ENCODE assay signal across 8 cellular contexts in the genomic region with DNA sequence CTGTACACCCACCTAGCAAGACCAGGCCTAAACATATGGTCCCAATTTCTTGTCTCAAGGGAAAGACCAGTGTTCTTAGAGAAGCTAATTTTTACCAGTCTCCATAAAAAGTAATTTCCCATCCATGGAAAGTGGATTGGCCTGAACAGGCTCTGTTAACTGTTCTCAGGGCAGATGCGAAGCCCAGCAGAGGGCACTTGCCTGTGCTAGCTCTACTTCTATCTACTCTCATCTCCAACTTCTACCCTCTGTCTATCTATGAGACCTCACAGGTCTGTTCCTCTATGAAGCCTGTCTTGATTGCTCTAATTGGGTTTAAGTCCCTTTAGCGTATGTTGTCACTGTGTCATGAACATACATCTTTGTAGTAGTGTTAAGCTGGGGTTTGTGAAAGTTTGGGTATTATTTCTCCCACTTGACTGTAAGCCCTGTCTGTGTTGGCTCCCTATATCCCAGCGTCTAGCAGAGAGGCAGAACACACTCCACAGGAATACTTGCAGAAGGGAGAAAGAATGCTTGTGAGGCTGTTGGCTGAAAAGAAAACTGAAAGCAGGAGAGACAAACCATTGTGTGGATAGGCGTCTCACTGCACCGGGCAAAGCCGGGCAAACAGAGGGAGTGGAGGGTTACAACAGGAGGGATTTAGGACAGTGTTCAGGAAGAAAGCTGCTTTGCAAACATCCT.
A peak's percentile ranks its signal among the peaks of the same experiment; 100 is the strongest.
DNase-seq lines count a peak whose midpoint lies in the region; ATAC-seq and TF ChIP-seq lines count a peak whose summit lies in the region.

No MANE protein-coding gene starts in this region.

- POLR2A ChIA-PET in activated CD8-positive, alpha-beta T cell treated with anti-CD3 and anti-CD28 coated beads for 36 hours (lab: Charles Lee), result no interaction called here

- no peak for ATAC-seq in activated T-helper 17 cell treated with anti-CD3 and anti-CD28 coated beads, Interleukin-2, amount 50 U/mL, for 72 hours (replicated peaks)
- no peak for ATAC-seq in stimulated activated naive B cell treated with anti-CD40 and anti-IgM and Interleukin-4, amounts not matched to agents 10 μg/mL and 1 μg/mL and 100 μg/mL, for 72 hours (replicated peaks)
- ATAC-seq in activated CD8-positive, alpha-beta T cell treated with anti-CD3 and anti-CD28 coated beads for 36 hours, result no peak

- no peaks in the 10 kb centered on the region for H3K9me3 Mint-ChIP-seq in activated T-helper 17 cell treated with anti-CD3 and anti-CD28 coated beads, Interleukin-2, amount 50 U/mL, for 72 hours
- H3K9me3 Mint-ChIP-seq in stimulated activated naive B cell treated with anti-CD40 and anti-IgM and Interleukin-4, amounts not matched to agents 10 μg/mL and 1 μg/mL and 100 μg/mL, for 72 hours, result no peaks in the 10 kb centered on the region
- H3K9me3 Mint-ChIP-seq in activated CD8-positive, alpha-beta T cell treated with anti-CD3 and anti-CD28 coated beads for 36 hours, result no peaks in the 10 kb centered on the region

- no peak overlapping the region for H3K27ac Mint-ChIP-seq in activated T-helper 17 cell treated with anti-CD3 and anti-CD28 coated beads, Interleukin-2, amount 50 U/mL, for 72 hours
- H3K27ac Mint-ChIP-seq in stimulated activated naive B cell treated with anti-CD40 and anti-IgM and Interleukin-4, amounts not matched to agents 10 μg/mL and 1 μg/mL and 100 μg/mL, for 72 hours, result no peak overlapping the region
- H3K27ac Mint-ChIP-seq in activated CD8-positive, alpha-beta T cell treated with anti-CD3 and anti-CD28 coated beads for 36 hours, result no peak overlapping the region

- peak; percentile 23 to 47 for DNase-seq in hippocampal formation (lab: John Stamatoyannopoulos, UW)
- DNase-seq in stimulated activated naive B cell treated with anti-CD40 and anti-IgM and Interleukin-4, amounts not matched to agents 10 μg/mL and 1 μg/mL and 100 μg/mL, for 72 hours, result no peak
- DNase-seq in activated CD8-positive, alpha-beta memory T cell treated with anti-CD3 and anti-CD28 coated beads, Interleukin-2, amount 50 U/mL, for 4 hours, result no peak
- no peak for DNase-seq in NCI-H1105 treated with DMSO at 0.1 percent for 48 hours (lab: John Stamatoyannopoulos, UW)
- DNase-seq in activated CD8-positive, alpha-beta T cell treated with anti-CD3 and anti-CD28 coated beads for 36 hours, result no peak
- no peak for DNase-seq in OCI-M2 (lab: John Stamatoyannopoulos, UW; ENCODE audit: unreplicated experiment)

- peaks cover 4% of the 10 kb centered on the region for H3K4me1 Mint-ChIP-seq in activated T-helper 17 cell treated with anti-CD3 and anti-CD28 coated beads, Interleukin-2, amount 50 U/mL, for 72 hours
- peaks cover 12 to 31% of the 10 kb centered on the region in 2 donors for H3K4me1 Mint-ChIP-seq in stimulated activated naive B cell treated with anti-CD40 and anti-IgM and Interleukin-4, amounts not matched to agents 10 μg/mL and 1 μg/mL and 100 μg/mL, for 72 hours
- peaks cover 8% of the 10 kb centered on the region for H3K4me1 Mint-ChIP-seq in activated CD8-positive, alpha-beta T cell treated with anti-CD3 and anti-CD28 coated beads for 36 hours (ENCODE audit: low read depth)

- intact Hi-C loops in activated CD8-positive, alpha-beta T cell treated with anti-CD3 and anti-CD28 coated beads for 36 hours (cut with micrococcal nuclease), result no loop called here

- no peaks in the 10 kb centered on the region for H3K27me3 Mint-ChIP-seq in activated T-helper 17 cell treated with anti-CD3 and anti-CD28 coated beads, Interleukin-2, amount 50 U/mL, for 72 hours
- H3K27me3 Mint-ChIP-seq in stimulated activated naive B cell treated with anti-CD40 and anti-IgM and Interleukin-4, amounts not matched to agents 10 μg/mL and 1 μg/mL and 100 μg/mL, for 72 hours, result peaks cover 0 to 4% of the 10 kb centered on the region in 2 donors
- peaks cover 24% of the 10 kb centered on the region for H3K27me3 Mint-ChIP-seq in activated CD8-positive, alpha-beta T cell treated with anti-CD3 and anti-CD28 coated beads for 36 hours

- no peaks in the 10 kb centered on the region for H3K36me3 Mint-ChIP-seq in activated T-helper 17 cell treated with anti-CD3 and anti-CD28 coated beads, Interleukin-2, amount 50 U/mL, for 72 hours (ENCODE audit: low read depth)
- no peaks in the 10 kb centered on the region for H3K36me3 Mint-ChIP-seq in stimulated activated naive B cell treated with anti-CD40 and anti-IgM and Interleukin-4, amounts not matched to agents 10 μg/mL and 1 μg/mL and 100 μg/mL, for 72 hours
- no peaks in the 10 kb centered on the region for H3K36me3 Mint-ChIP-seq in activated CD8-positive, alpha-beta T cell treated with anti-CD3 and anti-CD28 coated beads for 36 hours (ENCODE audit: low read depth)

- peak overlapping the region; percentile 86 for H3K4me3 Mint-ChIP-seq in activated T-helper 17 cell treated with anti-CD3 and anti-CD28 coated beads, Interleukin-2, amount 50 U/mL, for 72 hours
- peak overlapping the region; percentile 41 to 57 for H3K4me3 Mint-ChIP-seq in stimulated activated naive B cell treated with anti-CD40 and anti-IgM and Interleukin-4, amounts not matched to agents 10 μg/mL and 1 μg/mL and 100 μg/mL, for 72 hours
- no peak overlapping the region for H3K4me3 Mint-ChIP-seq in activated CD8-positive, alpha-beta T cell treated with anti-CD3 and anti-CD28 coated beads for 36 hours

- peak; percentile 51 for TF ChIP-seq CTCF in GM12873 (IDR thresholded peaks at IDR 0.05; ENCODE audit: insufficient read depth, low read depth, low read length, missing control alignments)
- TF ChIP-seq CTCF in activated CD8-positive, alpha-beta T cell treated with anti-CD3 and anti-CD28 coated beads for 36 hours (IDR thresholded peaks at IDR 0.05), result no peak

- CTCF ChIA-PET in activated CD8-positive, alpha-beta T cell treated with anti-CD3 and anti-CD28 coated beads for 36 hours (lab: Charles Lee), result no interaction called here

Comparison
In these comparisons a context has a peak if more than half of its experiments do, and no peak if none do; other contexts are left out.
1. DNase-seq: peak in hippocampal formation (2 of 2); none in stimulated activated naive B cell treated with anti-CD40 and anti-IgM and Interleukin-4, amounts not matched to agents 10 μg/mL and 1 μg/mL and 100 μg/mL, for 72 hours (single experiment), activated CD8-positive, alpha-beta memory T cell treated with anti-CD3 and anti-CD28 coated beads, Interleukin-2, amount 50 U/mL, for 4 hours (single experiment), NCI-H1105 treated with DMSO at 0.1 percent for 48 hours (single experiment), activated CD8-positive, alpha-beta T cell treated with anti-CD3 and anti-CD28 coated beads for 36 hours (single experiment) and OCI-M2 (single experiment).